Comparison of ENCODE assay signal across 10 cellular contexts in the genomic region with DNA sequence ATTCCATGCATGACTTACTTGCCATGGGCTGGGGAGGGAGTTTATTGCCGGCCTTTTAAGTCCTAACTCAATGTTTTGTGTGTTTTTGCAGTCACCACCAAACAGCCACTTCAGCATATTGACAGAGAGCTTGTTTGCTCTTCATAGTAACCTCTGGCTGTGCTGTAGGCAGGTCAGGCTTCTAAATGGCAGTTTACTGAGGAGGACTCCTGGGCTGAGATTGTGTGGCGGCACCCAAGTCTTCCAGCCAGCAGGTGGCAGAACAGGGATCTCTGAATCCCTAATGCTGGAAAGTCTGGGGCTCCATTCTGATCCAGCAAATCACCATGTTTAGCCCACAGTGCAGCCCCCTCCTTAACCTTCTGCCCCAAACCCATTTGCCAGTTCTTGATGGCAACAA.
DNase-seq lines count a peak whose midpoint lies in the region; ATAC-seq and TF ChIP-seq lines count a peak whose summit lies in the region.
"Had no signal": no experiment of that assay in that cellular context is flagged by ENCODE, and none has a peak within 500 bp of the region (broad histone marks: within the 10 kb centered on the region; RNA-seq: fewer than 3 reads in every experiment).

No MANE protein-coding gene starts in this region.

- no peaks in the 10 kb centered on the region for H3K9me2 ChIP-seq in PC-9 (ENCODE audit: insufficient read depth)

- H3K4me3 ChIP-seq in Caco-2 (ENCODE audit: low read depth, low read length) (no peak overlapping the region), PC-9 (no peak overlapping the region), ovary (no peak overlapping the region)

- CTCF ChIA-PET in Caco-2 (lab: Charles Lee) (interaction anchor here (0.6 to 2.1 kb wide), 13 partner anchors 8 to 538 kb away, joined by 3 to 45 read pairs (median 4); no protein-coding TSS in a partner anchor), HEK293T (lab: Yijun Ruan, JAX) (no interaction called here), PC-9 (lab: Charles Lee) (no interaction called here)

- ATAC-seq in left colon: peak; percentile 38
- ATAC-seq in HG03097 (IDR thresholded peaks at IDR 0.05; ENCODE audit: low FRiP score, unreplicated experiment): no peak
- no peak for ATAC-seq in GM21529 (IDR thresholded peaks at IDR 0.05; ENCODE audit: unreplicated experiment)

- BruUV-seq in Caco-2 (replicated peaks; lab: Mats Ljungman, UMichigan) (no TSS peak), PC-9 (replicated peaks; lab: Mats Ljungman, UMichigan) (no TSS peak)

- no peak overlapping the region for H3K27ac Mint-ChIP-seq in Caco-2 (ENCODE audit: unreplicated experiment)

- no peaks in the 10 kb centered on the region for H3F3A ChIP-seq in PC-9 (ENCODE audit: insufficient read depth, low read depth)

- no peaks in the 10 kb centered on the region for H3K27me3 ChIP-seq in Caco-2 (replicated peaks; ENCODE audit: control insufficient read depth, insufficient read depth, low read length)
- H3K27me3 ChIP-seq in PC-9 (ENCODE audit: insufficient read depth, low read depth): no peaks in the 10 kb centered on the region
- H3K27me3 ChIP-seq in ovary: no peaks in the 10 kb centered on the region

- no peak for TF ChIP-seq EP300 in ovary (IDR thresholded peaks at IDR 0.05)

- POLR2A ChIA-PET in Caco-2 (lab: Charles Lee) (no interaction called here), HEK293T (lab: Yijun Ruan, JAX) (no interaction called here), PC-9 (lab: Charles Lee; ENCODE audit: unreplicated experiment) (no interaction called here)

- peaks cover 7% of the 10 kb centered on the region for H3K4me1 Mint-ChIP-seq in Caco-2 (ENCODE audit: low read depth, unreplicated experiment)

- no peak for TF ChIP-seq POLR2A in ovary (IDR thresholded peaks at IDR 0.05)

- DNase-seq in Caco-2: peak; percentile 73 to 76
- DNase-seq in HEK293T (ENCODE audit: extremely low spot score): peak; percentile 34
- peak in 1 of 2 experiments; percentile 34 for DNase-seq in PC-9
- DNase-seq in left colon: no peak
- DNase-seq in ovary: no peak
- DNase-seq in UCSD-AML1 (lab: John Stamatoyannopoulos, UW; ENCODE audit: unreplicated experiment): no peak
- DNase-seq: activated CD4-positive, alpha-beta T cell treated with anti-CD3 and anti-CD28 coated beads, Interleukin-2, amount 50 U/mL, for 1 hour; effector CD4-positive, alpha-beta T cell had no signal

- TF ChIP-seq CTCF in Caco-2 (IDR thresholded peaks at IDR 0.05; ENCODE audit: insufficient read depth in 1 of 2, low read depth in 1 of 2, low read length in 1 of 2, severe bottlenecking in 1 of 2, unreplicated experiment in 1 of 2) (peak; percentile 50 to 80), PC-9 (conservative IDR thresholded peaks at IDR 0.05) (peak; percentile 42; the same call in 1 of the 2 replicates), ovary (IDR thresholded peaks at IDR 0.05) (no peak)

- no peaks in the 10 kb centered on the region for H3K79me2 ChIP-seq in PC-9 (ENCODE audit: low read depth)

- H3K4me3 Mint-ChIP-seq in Caco-2 (ENCODE audit: unreplicated experiment): no peak overlapping the region

- H4K20me1 ChIP-seq in PC-9 (ENCODE audit: insufficient read depth): no peaks in the 10 kb centered on the region

- H3K9me3 ChIP-seq in Caco-2 (no peaks in the 10 kb centered on the region), PC-9 (ENCODE audit: insufficient read depth, low read depth) (no peaks in the 10 kb centered on the region), ovary (no peaks in the 10 kb centered on the region)

- H2AFZ ChIP-seq in PC-9: no peak overlapping the region

- H3K4me1 ChIP-seq in Caco-2 (no peaks in the 10 kb centered on the region; the same call in 1 of the 2 replicates), PC-9 (replicated peaks; ENCODE audit: insufficient read depth) (no peaks in the 10 kb centered on the region), ovary (ENCODE audit: insufficient read depth) (peaks cover 12% of the 10 kb centered on the region)

- H3K4me2 ChIP-seq in PC-9: no peak overlapping the region

- H3K36me3 ChIP-seq in Caco-2 (ENCODE audit: control insufficient read depth, insufficient read depth, low read length) (no peaks in the 10 kb centered on the region), PC-9 (ENCODE audit: low read depth) (no peaks in the 10 kb centered on the region), ovary (no peaks in the 10 kb centered on the region)

- intact Hi-C loops in Caco-2 (cut with micrococcal nuclease; ENCODE audit: unreplicated experiment) (loop anchor here (1.0 to 5.0 kb wide), 2 partner anchors 21 to 519 kb away; no protein-coding TSS in a partner anchor), PC-9 (cut with micrococcal nuclease; ENCODE audit: unreplicated experiment) (no loop called here), left colon (cut with DNase I, micrococcal nuclease) (no loop called here), ovary (cut with DNase I) (loop anchor here in 1 of 4 donors (5.0 kb wide), 1 partner anchor 174 kb away; no protein-coding TSS in a partner anchor)

- WGBS in ovary, 3 donors: 89 to 98% (median 92%) methylated on average over 2 of the region's 2 CpGs

- no peaks in the 10 kb centered on the region for H3K27me3 Mint-ChIP-seq in Caco-2 (ENCODE audit: insufficient read depth, unreplicated experiment)

- H3K27ac ChIP-seq in PC-9 (no peak overlapping the region), ovary (no peak overlapping the region)

- no peaks in the 10 kb centered on the region for H3K9me3 Mint-ChIP-seq in Caco-2 (ENCODE audit: unreplicated experiment)

- no peaks in the 10 kb centered on the region for H3K36me3 Mint-ChIP-seq in Caco-2 (ENCODE audit: insufficient read depth, unreplicated experiment)

TF ChIP-seq in HEK293T, 16 proteins besides CTCF, POLR2A, EP300 and RAD21:
- TF ChIP-seq CTBP1 (IDR thresholded peaks at IDR 0.05; ENCODE audit: borderline replicate concordance): no peak
- no peak for TF ChIP-seq FOXM1 (IDR thresholded peaks at IDR 0.05; ENCODE audit: borderline replicate concordance)
- TF ChIP-seq ELF4 (IDR thresholded peaks at IDR 0.05): no peak
- no peak for TF ChIP-seq HDGF (IDR thresholded peaks at IDR 0.05; ENCODE audit: borderline replicate concordance)
- no peak for TF ChIP-seq FOXA1 (IDR thresholded peaks at IDR 0.05)
- TF ChIP-seq SUZ12 (IDR thresholded peaks at IDR 0.05): no peak
- no peak for TF ChIP-seq TARDBP (IDR thresholded peaks at IDR 0.05)
- no peak for TF ChIP-seq LEF1 (IDR thresholded peaks at IDR 0.05; ENCODE audit: borderline replicate concordance)
- no peak for TF ChIP-seq SP1 (IDR thresholded peaks at IDR 0.05)
- TF ChIP-seq BHLHE40 (IDR thresholded peaks at IDR 0.05; ENCODE audit: borderline replicate concordance): no peak
- no peak for TF ChIP-seq L3MBTL2 (conservative IDR thresholded peaks at IDR 0.05)
- no peak for TF ChIP-seq FOXK2 (IDR thresholded peaks at IDR 0.05)
- TF ChIP-seq ARNT (IDR thresholded peaks at IDR 0.05): no peak
- TF ChIP-seq, protein P1, sequence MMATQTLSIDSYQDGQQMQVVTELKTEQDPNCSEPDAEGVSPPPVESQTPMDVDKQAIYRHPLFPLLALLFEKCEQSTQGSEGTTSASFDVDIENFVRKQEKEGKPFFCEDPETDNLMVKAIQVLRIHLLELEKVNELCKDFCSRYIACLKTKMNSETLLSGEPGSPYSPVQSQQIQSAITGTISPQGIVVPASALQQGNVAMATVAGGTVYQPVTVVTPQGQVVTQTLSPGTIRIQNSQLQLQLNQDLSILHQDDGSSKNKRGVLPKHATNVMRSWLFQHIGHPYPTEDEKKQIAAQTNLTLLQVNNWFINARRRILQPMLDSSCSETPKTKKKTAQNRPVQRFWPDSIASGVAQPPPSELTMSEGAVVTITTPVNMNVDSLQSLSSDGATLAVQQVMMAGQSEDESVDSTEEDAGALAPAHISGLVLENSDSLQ (IDR thresholded peaks at IDR 0.05): no peak
- TF ChIP-seq NFRKB (IDR thresholded peaks at IDR 0.05): no peak
- TF ChIP-seq ZNF384 (IDR thresholded peaks at IDR 0.05): no peak

Comparison
In these comparisons a context has a peak if more than half of its experiments do, and no peak if none do; other contexts are left out.
1. DNase-seq: peak in Caco-2 (2 of 2) and HEK293T (single experiment); none in left colon (0 of 2), ovary (0 of 5) and UCSD-AML1 (single experiment).
2. CTCF ChIP-seq: peak in Caco-2 (2 of 2) and PC-9 (single experiment); none in ovary (0 of 3).